In the genomic region with DNA sequence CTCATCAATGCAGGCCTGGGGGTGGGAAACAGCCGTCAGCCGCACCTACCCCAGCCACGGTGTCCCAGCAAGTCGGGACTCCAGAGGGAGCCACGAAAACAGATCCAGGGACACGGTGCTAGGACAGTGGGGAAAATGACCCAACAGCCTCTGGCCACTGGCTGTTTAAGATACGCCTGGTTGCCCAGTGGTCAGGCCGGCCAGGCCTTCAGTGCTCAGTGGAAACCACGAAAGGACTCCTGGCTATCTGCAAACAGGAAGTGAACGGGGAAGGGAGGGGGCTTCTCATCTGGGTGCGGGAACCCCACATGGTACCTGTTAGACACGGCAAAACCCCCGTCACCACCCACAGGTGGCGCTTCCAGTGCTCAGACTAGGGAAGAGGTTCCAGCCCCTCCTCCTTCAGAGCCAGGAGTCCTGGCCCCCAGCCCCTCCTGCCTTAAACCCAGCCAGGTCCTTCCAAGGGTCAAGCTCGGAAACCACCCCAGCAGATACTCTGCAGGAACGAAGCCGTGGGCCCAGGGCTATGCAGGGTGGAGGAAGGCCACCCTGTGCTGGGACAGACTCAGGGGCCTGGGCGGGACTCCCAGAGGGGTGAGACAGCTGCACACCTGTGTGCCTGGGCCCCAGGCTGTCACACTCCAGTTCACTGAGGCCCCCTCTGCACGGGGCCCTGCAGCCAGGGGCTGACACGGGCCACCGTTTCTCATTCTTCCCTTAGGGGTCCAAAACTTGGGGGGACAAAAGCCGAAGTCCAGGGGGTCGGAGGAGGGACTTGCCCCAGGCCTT, we compare ENCODE assay signal across 1 cellular context.
TF ChIP-seq lines count a peak whose summit lies in the region.

No MANE protein-coding gene starts in this region.

TF ChIP-seq in H1, 55 proteins besides CTCF, POLR2A, EP300 and RAD21:
- TF ChIP-seq BRCA1 (IDR thresholded peaks at IDR 0.05; ENCODE audit: low read depth, low read length) (no peak), GABPA (IDR thresholded peaks at IDR 0.05; ENCODE audit: borderline replicate concordance, insufficient read depth, low read length) (no peak), CBX8 (IDR thresholded peaks at IDR 0.05; ENCODE audit: borderline replicate concordance, low read depth, low read length) (no peak), CHD1 (IDR thresholded peaks at IDR 0.05; ENCODE audit: low read depth, low read length) (no peak), KDM5A (IDR thresholded peaks at IDR 0.05; ENCODE audit: low read length) (no peak), EZH2 (IDR thresholded peaks at IDR 0.05; ENCODE audit: low read depth, low read length, severe bottlenecking) (no peak), POU5F1 (IDR thresholded peaks at IDR 0.05; ENCODE audit: low read depth, low read length) (no peak), SIX5 (IDR thresholded peaks at IDR 0.05; ENCODE audit: low read depth, low read length) (no peak), SP4 (IDR thresholded peaks at IDR 0.05; ENCODE audit: low read length) (no peak), TEAD4 (IDR thresholded peaks at IDR 0.05; ENCODE audit: low read depth, low read length) (no peak), CBX5 (IDR thresholded peaks at IDR 0.05; ENCODE audit: low read depth, low read length) (no peak), CEBPB (IDR thresholded peaks at IDR 0.05; ENCODE audit: low read depth, low read length) (no peak), BCL11A (IDR thresholded peaks at IDR 0.05; ENCODE audit: low read depth in 2 of 2, low read length in 2 of 2) (no peak)
